Comparison of ENCODE assay signal across 18 cellular contexts in genomic region chr17:42253173-42253545, GRCh38. TPM values are rescaled to one million over a fixed set of nuclear protein-coding genes. Genes with fewer than 3 reads are reported as not detected.
A peak's percentile ranks its signal among the peaks of the same experiment; 100 is the strongest.
DNase-seq lines count a peak whose midpoint lies in the region; ATAC-seq, FAIRE-seq and TF ChIP-seq lines count a peak whose summit lies in the region.
"Had no signal": no experiment of that assay in that cellular context is flagged by ENCODE, and none has a peak within 500 bp of the region (broad histone marks: within the 10 kb centered on the region; RNA-seq: fewer than 3 reads in every experiment).

No MANE protein-coding gene starts in this region.

- H3K9me3 ChIP-seq in T-helper 17 cell (ENCODE audit: control insufficient read depth, low read length, poor library complexity, severe bottlenecking) (no peaks in the 10 kb centered on the region), endodermal cell (ENCODE audit: control insufficient read depth, low read length) (no peaks in the 10 kb centered on the region), Caco-2 (no peaks in the 10 kb centered on the region)
- H3K9me3 ChIP-seq: heart left ventricle, left lung had no signal

- H3K36me3 Mint-ChIP-seq in activated CD8-positive, alpha-beta memory T cell treated with anti-CD3 and anti-CD28 coated beads, Interleukin-2, amount 10 ng/mL, durations not matched to agents 7 days and 5 days: peaks cover 6% of the 10 kb centered on the region
- H3K36me3 Mint-ChIP-seq in T-helper 17 cell (ENCODE audit: low read depth) (peaks cover 5% of the 10 kb centered on the region), endodermal cell (ENCODE audit: low read depth) (no peaks in the 10 kb centered on the region), Caco-2 (ENCODE audit: insufficient read depth, unreplicated experiment) (no peaks in the 10 kb centered on the region)
- H3K36me3 Mint-ChIP-seq in stimulated activated effector memory CD8-positive, alpha-beta T cell treated with anti-CD3 and anti-CD28 coated beads, Interleukin-12 subunit alpha, Interleukin-12 subunit beta, amount 100 ng/mL, for 72 hours: peaks cover 30% of the 10 kb centered on the region

- no peaks in the 10 kb centered on the region for H3K9me3 Mint-ChIP-seq in activated CD8-positive, alpha-beta memory T cell treated with anti-CD3 and anti-CD28 coated beads, Interleukin-2, amount 10 ng/mL, durations not matched to agents 7 days and 5 days (ENCODE audit: low read depth)
- H3K9me3 Mint-ChIP-seq in endodermal cell (no peaks in the 10 kb centered on the region), Caco-2 (ENCODE audit: unreplicated experiment) (no peaks in the 10 kb centered on the region)
- no peaks in the 10 kb centered on the region for H3K9me3 Mint-ChIP-seq in stimulated activated effector memory CD8-positive, alpha-beta T cell treated with anti-CD3 and anti-CD28 coated beads, Interleukin-12 subunit alpha, Interleukin-12 subunit beta, amount 100 ng/mL, for 72 hours

- TF ChIP-seq CTCF in endodermal cell (conservative IDR thresholded peaks at IDR 0.05) (no peak), D721Med (IDR thresholded peaks at IDR 0.05; ENCODE audit: insufficient read depth, missing control alignments) (no peak), Caco-2 (IDR thresholded peaks at IDR 0.05; ENCODE audit: insufficient read depth in 1 of 2, low read depth in 1 of 2, low read length in 1 of 2, severe bottlenecking in 1 of 2, unreplicated experiment in 1 of 2) (no peak)

- H3K27ac Mint-ChIP-seq in activated CD8-positive, alpha-beta memory T cell treated with anti-CD3 and anti-CD28 coated beads, Interleukin-2, amount 10 ng/mL, durations not matched to agents 7 days and 5 days: peak overlapping the region; percentile 86
- H3K27ac Mint-ChIP-seq in T-helper 17 cell: peak overlapping the region; percentile 97
- peak overlapping the region; percentile 28 for H3K27ac Mint-ChIP-seq in endodermal cell
- H3K27ac Mint-ChIP-seq in stimulated activated effector memory CD8-positive, alpha-beta T cell treated with anti-CD3 and anti-CD28 coated beads, Interleukin-12 subunit alpha, Interleukin-12 subunit beta, amount 100 ng/mL, for 72 hours: peak overlapping the region; percentile 98
- H3K27ac Mint-ChIP-seq in Caco-2 (ENCODE audit: unreplicated experiment): no peak overlapping the region

- H3K4me3 ChIP-seq in endodermal cell (ENCODE audit: low read length) (no peak overlapping the region), Caco-2 (ENCODE audit: low read depth, low read length) (no peak overlapping the region)
- H3K4me3 ChIP-seq: heart left ventricle, left lung had no signal

- no TSS peak for BruUV-seq in Caco-2 (replicated peaks; lab: Mats Ljungman, UMichigan)

- POLR2A ChIA-PET in Caco-2 (lab: Charles Lee): no interaction called here

- peaks cover 5% of the 10 kb centered on the region for H3K4me1 ChIP-seq in endodermal cell (ENCODE audit: control insufficient read depth, insufficient read depth, low read length)
- peaks cover 27% of the 10 kb centered on the region for H3K4me1 ChIP-seq in Caco-2

- DNase-seq in activated CD8-positive, alpha-beta memory T cell treated with anti-CD3 and anti-CD28 coated beads, Interleukin-2, amount 10 ng/mL, durations not matched to agents 7 days and 5 days: no peak
- DNase-seq in activated CD8-positive, alpha-beta memory T cell treated with anti-CD3 and anti-CD28 coated beads, Interleukin-2, amount 50 U/mL, for 48 hours: no peak
- DNase-seq in T-helper 17 cell (no peak), endodermal cell (no peak), D721Med (ENCODE audit: insufficient read length, low spot score) (no peak), NOMO-1 (lab: John Stamatoyannopoulos, UW; ENCODE audit: unreplicated experiment in 2 of 2) (no peak), Caco-2 (no peak)
- no peak for DNase-seq in stimulated activated effector memory CD8-positive, alpha-beta T cell treated with anti-CD3 and anti-CD28 coated beads, Interleukin-12 subunit alpha, Interleukin-12 subunit beta, amount 100 ng/mL, for 72 hours (ENCODE audit: low spot score in 2 of 2)
- DNase-seq: aorta; DND-41; effector CD8-positive, alpha-beta T cell; GOT3; heart left ventricle; left lung; NCI-H187; nucleus accumbens had no signal

- no peak for FAIRE-seq in D721Med (lab: Jason Lieb, UNC)
- FAIRE-seq: GM12892, HepG2 had no signal

- CTCF ChIA-PET in activated CD8-positive, alpha-beta memory T cell treated with anti-CD3 and anti-CD28 coated beads, Interleukin-2, amount 10 ng/mL, durations not matched to agents 7 days and 5 days (lab: Charles Lee): no interaction called here
- CTCF ChIA-PET in Caco-2 (lab: Charles Lee): interaction anchor here (1.0 kb wide), 1 partner anchor 31 kb away, joined by 3 read pairs; no protein-coding TSS in a partner anchor

- no peaks in the 10 kb centered on the region for H3K27me3 ChIP-seq in endodermal cell (ENCODE audit: control insufficient read depth, insufficient read depth, low read length, poor library complexity, severe bottlenecking)
- no peaks in the 10 kb centered on the region for H3K27me3 ChIP-seq in Caco-2 (replicated peaks; ENCODE audit: control insufficient read depth, insufficient read depth, low read length)
- H3K27me3 ChIP-seq: heart left ventricle, left lung had no signal

- no peak overlapping the region for H3K9ac ChIP-seq in endodermal cell (ENCODE audit: extremely low read depth, low read length, poor library complexity, severe bottlenecking)

- H3K4me1 Mint-ChIP-seq in activated CD8-positive, alpha-beta memory T cell treated with anti-CD3 and anti-CD28 coated beads, Interleukin-2, amount 10 ng/mL, durations not matched to agents 7 days and 5 days: peaks cover 54% of the 10 kb centered on the region
- peaks cover 53% of the 10 kb centered on the region for H3K4me1 Mint-ChIP-seq in T-helper 17 cell
- peaks cover 15% of the 10 kb centered on the region for H3K4me1 Mint-ChIP-seq in endodermal cell
- H3K4me1 Mint-ChIP-seq in stimulated activated effector memory CD8-positive, alpha-beta T cell treated with anti-CD3 and anti-CD28 coated beads, Interleukin-12 subunit alpha, Interleukin-12 subunit beta, amount 100 ng/mL, for 72 hours: peaks cover 79% of the 10 kb centered on the region
- H3K4me1 Mint-ChIP-seq in Caco-2 (ENCODE audit: low read depth, unreplicated experiment): peaks cover 19% of the 10 kb centered on the region

- no peak overlapping the region for H3K27ac ChIP-seq in endodermal cell (ENCODE audit: low read depth, low read length)

- H3K36me3 ChIP-seq in endodermal cell (ENCODE audit: control insufficient read depth, insufficient read depth, low read length) (no peaks in the 10 kb centered on the region), Caco-2 (ENCODE audit: control insufficient read depth, insufficient read depth, low read length) (no peaks in the 10 kb centered on the region)
- H3K36me3 ChIP-seq: heart left ventricle, left lung had no signal

- intact Hi-C loops in Caco-2 (cut with micrococcal nuclease; ENCODE audit: unreplicated experiment): no loop called here

- peak overlapping the region; percentile 1 for H3K4me3 Mint-ChIP-seq in activated CD8-positive, alpha-beta memory T cell treated with anti-CD3 and anti-CD28 coated beads, Interleukin-2, amount 10 ng/mL, durations not matched to agents 7 days and 5 days
- H3K4me3 Mint-ChIP-seq in T-helper 17 cell: peak overlapping the region; percentile 68
- H3K4me3 Mint-ChIP-seq in endodermal cell: no peak overlapping the region
- H3K4me3 Mint-ChIP-seq in stimulated activated effector memory CD8-positive, alpha-beta T cell treated with anti-CD3 and anti-CD28 coated beads, Interleukin-12 subunit alpha, Interleukin-12 subunit beta, amount 100 ng/mL, for 72 hours: peak overlapping the region; percentile 81
- no peak overlapping the region for H3K4me3 Mint-ChIP-seq in Caco-2 (ENCODE audit: unreplicated experiment)

- ATAC-seq in activated CD8-positive, alpha-beta memory T cell treated with anti-CD3 and anti-CD28 coated beads, Interleukin-2, amount 10 ng/mL, durations not matched to agents 7 days and 5 days: no peak
- no peak for ATAC-seq in T-helper 17 cell
- ATAC-seq in stimulated activated effector memory CD8-positive, alpha-beta T cell treated with anti-CD3 and anti-CD28 coated beads, Interleukin-12 subunit alpha, Interleukin-12 subunit beta, amount 100 ng/mL, for 72 hours: no peak
- ATAC-seq: heart left ventricle, HepG2, left lung had no signal

- H3K27me3 Mint-ChIP-seq in activated CD8-positive, alpha-beta memory T cell treated with anti-CD3 and anti-CD28 coated beads, Interleukin-2, amount 10 ng/mL, durations not matched to agents 7 days and 5 days: no peaks in the 10 kb centered on the region
- H3K27me3 Mint-ChIP-seq in T-helper 17 cell (no peaks in the 10 kb centered on the region), endodermal cell (ENCODE audit: insufficient read depth) (no peaks in the 10 kb centered on the region), Caco-2 (ENCODE audit: insufficient read depth, unreplicated experiment) (no peaks in the 10 kb centered on the region)

RNA-seq across cellular contexts. Expression of gene STAT5B, which starts 23.0 kb away (rescaled TPM):
- 100 to 1,000 TPM; 112 to 116 TPM for total RNA-seq in activated CD8-positive, alpha-beta memory T cell treated with anti-CD3 and anti-CD28 coated beads, Interleukin-2, amount 10 ng/mL, durations not matched to agents 7 days and 5 days
- total RNA-seq in T-helper 17 cell: 100 to 1,000 TPM; 202 to 225 TPM
- 10 to 100 TPM; 35.7 to 51.4 TPM for total RNA-seq in endodermal cell
- polyA plus RNA-seq in endodermal cell (2013, experiment 1 of 2): 49.5 TPM
- polyA plus RNA-seq in endodermal cell (2013, experiment 2 of 2): 41.3 TPM
- 41.4 and 46.9 TPM in 2 replicates for total RNA-seq in Caco-2 (2022)

RNA-seq across cellular contexts. Expression of gene STAT5A, which starts 35.1 kb away (rescaled TPM):
- total RNA-seq in activated CD8-positive, alpha-beta memory T cell treated with anti-CD3 and anti-CD28 coated beads, Interleukin-2, amount 10 ng/mL, durations not matched to agents 7 days and 5 days: 100 to 1,000 TPM; 118 to 127 TPM
- total RNA-seq in T-helper 17 cell (100 to 1,000 TPM; 153 to 177 TPM), endodermal cell (1 to 10 TPM; 3.5 to 4.8 TPM), Caco-2 (2022) (2.4 and 3.2 TPM in 2 replicates)
- polyA plus RNA-seq in endodermal cell (2013, experiment 1 of 2): 2.5 TPM
- 2.2 TPM for polyA plus RNA-seq in endodermal cell (2013, experiment 2 of 2)

RNA-seq across cellular contexts. Expression of gene GHDC, which starts 58.9 kb away (rescaled TPM):
- 10 to 100 TPM; 17.0 to 18.0 TPM for total RNA-seq in activated CD8-positive, alpha-beta memory T cell treated with anti-CD3 and anti-CD28 coated beads, Interleukin-2, amount 10 ng/mL, durations not matched to agents 7 days and 5 days
- total RNA-seq in T-helper 17 cell (10 to 100 TPM; 12.4 to 13.5 TPM), endodermal cell (1 to 10 TPM; 4.4 to 8.4 TPM), Caco-2 (2022) (17.7 and 21.4 TPM in 2 replicates)
- polyA plus RNA-seq in endodermal cell (2013, experiment 1 of 2): 9.1 TPM
- 8.2 TPM for polyA plus RNA-seq in endodermal cell (2013, experiment 2 of 2)

Comparison
In these comparisons a context has a peak if more than half of its experiments do, and no peak if none do; other contexts are left out.
1. H3K4me3 Mint-ChIP-seq: peak in activated CD8-positive, alpha-beta memory T cell treated with anti-CD3 and anti-CD28 coated beads, Interleukin-2, amount 10 ng/mL, durations not matched to agents 7 days and 5 days (single experiment), T-helper 17 cell (single experiment) and stimulated activated effector memory CD8-positive, alpha-beta T cell treated with anti-CD3 and anti-CD28 coated beads, Interleukin-12 subunit alpha, Interleukin-12 subunit beta, amount 100 ng/mL, for 72 hours (single experiment); none in endodermal cell (single experiment) and Caco-2 (single experiment).
2. RNA of gene STAT5A, which starts 35.1 kb away (total RNA-seq): 153 to 177 TPM in T-helper 17 cell and 118 to 127 TPM in activated CD8-positive, alpha-beta memory T cell treated with anti-CD3 and anti-CD28 coated beads, Interleukin-2, amount 10 ng/mL, durations not matched to agents 7 days and 5 days; 3.5 to 4.8 TPM in endodermal cell and 2.4 to 3.2 TPM in Caco-2; every median in the first group is over 10 times any median in the second.